ENCODE assay signal across 19 cellular contexts in genomic region chr14:75646762-75647161, GRCh38. TPM values are rescaled to one million over a fixed set of nuclear protein-coding genes. Genes with fewer than 3 reads are reported as not detected.
DNase-seq lines count a peak whose midpoint lies in the region; ATAC-seq and TF ChIP-seq lines count a peak whose summit lies in the region.
"Had no signal": no experiment of that assay in that cellular context is flagged by ENCODE, and none has a peak within 500 bp of the region (broad histone marks: within the 10 kb centered on the region; RNA-seq: fewer than 3 reads in every experiment).

No MANE protein-coding gene starts in this region.

- peaks cover 3% of the 10 kb centered on the region; the same call in 1 of the 2 replicates for H4K20me1 ChIP-seq in IMR-90 (ENCODE audit: insufficient read depth, low read length)

- H3K27me3 ChIP-seq in IMR-90 (ENCODE audit: control insufficient read depth, insufficient read depth, low read length) (no peaks in the 10 kb centered on the region), mesenchymal stem cell (ENCODE audit: control insufficient read depth in 1 of 2, insufficient read depth in 1 of 2, low read length in 2 of 2) (no peaks in the 10 kb centered on the region), tibial nerve (no peaks in the 10 kb centered on the region)
- H3K27me3 ChIP-seq: MG63 had no signal

- TF ChIP-seq CTCF in IMR-90 (conservative IDR thresholded peaks at IDR 0.05; ENCODE audit: low read depth, low read length) (no peak), tibial nerve (IDR thresholded peaks at IDR 0.05) (no peak)

- H4K5ac ChIP-seq in IMR-90 (ENCODE audit: low read depth, low read length) = peak overlapping the region; percentile 19; the same call in 1 of the 2 replicates

- H3K23ac ChIP-seq in IMR-90 (ENCODE audit: low read depth, low read length) (no peak overlapping the region), mesenchymal stem cell (ENCODE audit: low read length in 2 of 2) (no peak overlapping the region)

- ATAC-seq in IMR-90 (ENCODE audit: low read depth) (no peak), GM19463 (IDR thresholded peaks at IDR 0.05; ENCODE audit: unreplicated experiment) (no peak)
- ATAC-seq: GM12878 had no signal

- no peak overlapping the region for H2BK12ac ChIP-seq in mesenchymal stem cell (ENCODE audit: low read length in 2 of 2)

- POLR2A ChIA-PET in IMR-90 (lab: Charles Lee; ENCODE audit: unreplicated experiment) = no interaction called here

- H3K79me1 ChIP-seq in IMR-90 (ENCODE audit: low read depth in 1 of 2, low read length in 2 of 2) = no peaks in the 10 kb centered on the region; a peak in 1 of 4 replicates
- peaks cover 15% of the 10 kb centered on the region for H3K79me1 ChIP-seq in mesenchymal stem cell (replicated peaks; ENCODE audit: low read length, poor library complexity, severe bottlenecking)

- H2AFZ ChIP-seq in IMR-90 (replicated peaks; ENCODE audit: low read length, poor library complexity) = no peak overlapping the region
- no peak overlapping the region for H2AFZ ChIP-seq in mesenchymal stem cell (ENCODE audit: low read depth, low read length)
- H2AFZ ChIP-seq: GM23248 had no signal

- H2BK15ac ChIP-seq in IMR-90 (ENCODE audit: low read depth, low read length) = peak overlapping the region; percentile 63; the same call in 1 of the 3 replicates
- no peak overlapping the region for H2BK15ac ChIP-seq in mesenchymal stem cell (ENCODE audit: low read depth, poor library complexity, severe bottlenecking)

- H3K27ac ChIP-seq in IMR-90 (ENCODE audit: insufficient read depth, low read length) (peak overlapping the region; percentile 56; the same call in 1 of the 2 replicates), mesenchymal stem cell (ENCODE audit: low read length, poor library complexity, severe bottlenecking) (peak overlapping the region; percentile 97), tibial nerve (peak overlapping the region; percentile 45 to 73 (median 60))
- H3K27ac ChIP-seq: GM23248 had no signal

- H2AK5ac ChIP-seq in IMR-90 (ENCODE audit: low read depth, low read length) (peak overlapping the region; percentile 15; the same call in 1 of the 2 replicates), mesenchymal stem cell (ENCODE audit: low read length, severe bottlenecking) (peak overlapping the region; percentile 98)

- H3K4me1 ChIP-seq in IMR-90 (ENCODE audit: control insufficient read depth, insufficient read depth, low read length) (peaks cover 26% of the 10 kb centered on the region), mesenchymal stem cell (ENCODE audit: control insufficient read depth, insufficient read depth, low read depth, low read length) (peaks cover 22% of the 10 kb centered on the region), tibial nerve (peaks cover 0 to 38% (median 23%) of the 10 kb centered on the region in 4 donors)

- peak overlapping the region; percentile 55 for H2BK120ac ChIP-seq in IMR-90 (ENCODE audit: low read depth, low read length)
- H2BK120ac ChIP-seq in mesenchymal stem cell (ENCODE audit: low read depth, low read length) = no peak overlapping the region

- in situ Hi-C loops in IMR-90 (cut with MboI; ENCODE audit: low sequenced_read_pairs) = no loop called here

- CTCF ChIA-PET in IMR-90 (lab: Yijun Ruan, JAX) = interaction anchor here (1.1 to 2.0 kb wide), 2 partner anchors 68 to 70 kb away, joined by 4 to 6 read pairs; partner anchors contain the start of gene FLVCR2

- peak overlapping the region; percentile 54 for H4K91ac ChIP-seq in IMR-90 (ENCODE audit: insufficient read depth, low read depth, low read length)
- no peak overlapping the region for H4K91ac ChIP-seq in mesenchymal stem cell (ENCODE audit: low read length)

- H3K56ac ChIP-seq in IMR-90 (ENCODE audit: extremely low read depth, insufficient read depth, low read length) = no peak overlapping the region

- TF ChIP-seq EP300 in tibial nerve (IDR thresholded peaks at IDR 0.05) = peak in 1 of 2 donors; percentile 61

- TF ChIP-seq RAD21 in IMR-90 (IDR thresholded peaks at IDR 0.05; ENCODE audit: low read length) = no peak

- TF ChIP-seq POLR2A in IMR-90 (IDR thresholded peaks at IDR 0.05; ENCODE audit: low read depth, low read length) = no peak
- TF ChIP-seq POLR2A in tibial nerve (IDR thresholded peaks at IDR 0.05) = no peak

- H3K9me1 ChIP-seq in IMR-90 (ENCODE audit: insufficient read depth, low read length) = peaks cover 20% of the 10 kb centered on the region

- peak overlapping the region in 1 of 2 experiments; percentile 45; a peak in 2 of 4 replicates for H4K8ac ChIP-seq in IMR-90 (ENCODE audit: low read depth in 2 of 2, low read length in 2 of 2)
- no peak overlapping the region for H4K8ac ChIP-seq in mesenchymal stem cell (ENCODE audit: low read length)

- H3K4me3 ChIP-seq in IMR-90 (ENCODE audit: insufficient read depth, low read depth, low read length) (no peak overlapping the region), mesenchymal stem cell (ENCODE audit: insufficient read depth in 1 of 2, low read depth in 1 of 2, low read length in 2 of 2) (peak overlapping the region in 1 of 2 experiments; percentile 17), tibial nerve (no peak overlapping the region)
- H3K4me3 ChIP-seq: GM12878, GM23248, MG63 had no signal

- H3K9me3 ChIP-seq in IMR-90 (ENCODE audit: control insufficient read depth, insufficient read depth, low read length) = no peaks in the 10 kb centered on the region
- H3K9me3 ChIP-seq in mesenchymal stem cell (ENCODE audit: control insufficient read depth, low read length) = no peaks in the 10 kb centered on the region
- no peaks in the 10 kb centered on the region for H3K9me3 ChIP-seq in tibial nerve
- H3K9me3 ChIP-seq: MG63 had no signal

- peaks cover 6% of the 10 kb centered on the region; the same call in 1 of the 2 replicates for H3K36me3 ChIP-seq in IMR-90 (ENCODE audit: control insufficient read depth, insufficient read depth, low read length)
- H3K36me3 ChIP-seq in mesenchymal stem cell (ENCODE audit: control insufficient read depth in 1 of 2, insufficient read depth in 2 of 2, low read depth in 1 of 2, low read length in 2 of 2) = peaks cover 18 to 28% of the 10 kb centered on the region in 2 experiments
- peaks cover 0 to 67% (median 9%) of the 10 kb centered on the region in 3 donors for H3K36me3 ChIP-seq in tibial nerve

- H2AK9ac ChIP-seq in IMR-90 (replicated peaks; ENCODE audit: low read depth, low read length, poor library complexity) = peak overlapping the region; percentile 78

- H2BK20ac ChIP-seq in IMR-90 (ENCODE audit: low read depth, low read length) = peak overlapping the region; percentile 86

- dilution Hi-C loops in IMR-90 (cut with HindIII; ENCODE audit: low sequenced_read_pairs, unreplicated experiment) = no loop called here

- H3K14ac ChIP-seq in IMR-90 (replicated peaks; ENCODE audit: low read depth, low read length) (no peak overlapping the region; the same call in 1 of the 2 replicates), mesenchymal stem cell (ENCODE audit: low read length in 2 of 2) (no peak overlapping the region)

- H3K18ac ChIP-seq in IMR-90 (ENCODE audit: low read depth, low read length) (peak overlapping the region; percentile 4), mesenchymal stem cell (ENCODE audit: low read depth in 1 of 2, low read length in 2 of 2) (no peak overlapping the region)

- WGBS in IMR-90 (ENCODE audit: extremely low coverage in 2 of 2, insufficient read length in 1 of 2), 2 experiments = 87% methylated on average over 3 of the region's 6 CpGs; no CpG with 5 or more reads in 1 of the 2 experiments
- WGBS in mesenchymal stem cell = 75% methylated on average over 6 of the region's 6 CpGs
- 75 to 78% methylated on average over 6 of the region's 6 CpGs for WGBS in tibial nerve, 2 donors

- H2BK5ac ChIP-seq in IMR-90 (ENCODE audit: low read depth, low read length, poor library complexity, severe bottlenecking) = peak overlapping the region; percentile 78
- peak overlapping the region; percentile 39 for H2BK5ac ChIP-seq in mesenchymal stem cell (ENCODE audit: low read depth, low read length, poor library complexity, severe bottlenecking)

- H3K4me2 ChIP-seq in IMR-90 (ENCODE audit: low read depth, low read length) (peak overlapping the region; percentile 27; the same call in 1 of the 2 replicates), mesenchymal stem cell (ENCODE audit: low read length, poor library complexity, severe bottlenecking) (no peak overlapping the region)

- BruUV-seq in IMR-90 (replicated peaks; lab: Mats Ljungman, UMichigan) = no TSS peak

- H3K4ac ChIP-seq in IMR-90 (ENCODE audit: low read depth, low read length) (peak overlapping the region; percentile 71), mesenchymal stem cell (ENCODE audit: low read depth in 1 of 2, low read length in 2 of 2) (no peak overlapping the region)

- intact Hi-C loops in IMR-90 (cut with micrococcal nuclease) = no loop called here

- no peak overlapping the region for H3K9ac ChIP-seq in IMR-90 (ENCODE audit: low read depth, low read length)
- peak overlapping the region; percentile 10 for H3K9ac ChIP-seq in mesenchymal stem cell (ENCODE audit: low read length)
- H3K9ac ChIP-seq: GM23248 had no signal

- DNase-seq in IMR-90 (no peak), dermis blood vessel endothelial cell (peak; percentile 50), mesenchymal stem cell (no peak), tibial nerve (ENCODE audit: low spot score in 2 of 2) (peak; percentile 69 to 79), COR-L47 (lab: John Stamatoyannopoulos, UW) (no peak), DMS 273 treated with DMSO at 0.1 percent for 48 hours (lab: John Stamatoyannopoulos, UW) (no peak)
- no peak for DNase-seq in activated T-cell treated with anti-CD3 and anti-CD28 coated beads, Interleukin-2, amount 50 U/mL, for 1 hour
- DNase-seq: activated CD4-positive, alpha-beta T cell treated with anti-CD3 and anti-CD28 coated beads, Interleukin-2, amount 50 U/mL, for 1 hour; activated effector memory CD4-positive, alpha-beta T cell treated with Interleukin-2 at 50 U/mL for 16 hours; CD4-positive, alpha-beta memory T cell; DMS79; left cardiac atrium; NCI-H1417 treated with DMSO at 0.1 percent for 48 hours; stimulated activated CD8-positive, alpha-beta memory T cell treated with anti-CD3 and anti-CD28 coated beads, Interleukin-4, amount 100 ng/mL, for 48 hours; T-helper 1 cell had no signal

RNA-seq across cellular contexts. Expression of gene ERG28, which starts 13.9 kb away (rescaled TPM):
- 0.90 and 1.9 TPM in 2 replicates for total RNA-seq in IMR-90 (2012; rRNA removed)
- 15.0 and 15.4 TPM in 2 replicates for polyA plus RNA-seq in IMR-90 (2012; rRNA removed)
- polyA plus RNA-seq in IMR-90 (2012; cell fraction: cytosol; rRNA removed) = 14.6 and 16.0 TPM in 2 replicates
- polyA plus RNA-seq in IMR-90 (2012; cell fraction: nucleus; rRNA removed; ENCODE audit: low replicate concordance) = 2.7 and 6.5 TPM in 2 replicates
- 5.3 and 7.6 TPM in 2 replicates for total RNA-seq in dermis blood vessel endothelial cell
- polyA plus RNA-seq in mesenchymal stem cell (2013, experiment 1 of 2) = 84.7 TPM
- polyA plus RNA-seq in mesenchymal stem cell (2013, experiment 2 of 2) = 84.6 TPM
- 1 to 10 TPM; 4.5 to 7.6 (median 5.1) TPM for total RNA-seq in tibial nerve

RNA-seq across cellular contexts. Expression of gene TTLL5, which starts 14.3 kb away (rescaled TPM):
- total RNA-seq in IMR-90 (2012; rRNA removed) (15.0 and 16.7 TPM in 2 replicates), dermis blood vessel endothelial cell (36.9 and 41.7 TPM in 2 replicates), tibial nerve (10 to 100 TPM; 36.3 to 61.8 (median 36.7) TPM)
- 9.3 and 11.9 TPM in 2 replicates for polyA plus RNA-seq in IMR-90 (2012; rRNA removed)
- 3.6 and 22.1 TPM in 2 replicates for polyA plus RNA-seq in IMR-90 (2012; cell fraction: cytosol; rRNA removed)
- 6.4 and 15.6 TPM in 2 replicates for polyA plus RNA-seq in IMR-90 (2012; cell fraction: nucleus; rRNA removed; ENCODE audit: low replicate concordance)
- polyA plus RNA-seq in mesenchymal stem cell (2013, experiment 1 of 2) = 18.6 TPM
- polyA plus RNA-seq in mesenchymal stem cell (2013, experiment 2 of 2) = 17.5 TPM

Comparison
In these comparisons a context has a peak if more than half of its experiments do, and no peak if none do; other contexts are left out.
1. DNase-seq: peak in dermis blood vessel endothelial cell (single experiment) and tibial nerve (2 of 2); none in IMR-90 (single experiment), mesenchymal stem cell (single experiment), activated T-cell treated with anti-CD3 and anti-CD28 coated beads, Interleukin-2, amount 50 U/mL, for 1 hour (single experiment), COR-L47 (single experiment) and DMS 273 treated with DMSO at 0.1 percent for 48 hours (single experiment).
2. Peak in every context shown above with its lines, with median percentiles within 50 percentile points of each other: H3K27ac ChIP-seq.